Comparison of ENCODE assay signal across 8 cellular contexts in the genomic region with DNA sequence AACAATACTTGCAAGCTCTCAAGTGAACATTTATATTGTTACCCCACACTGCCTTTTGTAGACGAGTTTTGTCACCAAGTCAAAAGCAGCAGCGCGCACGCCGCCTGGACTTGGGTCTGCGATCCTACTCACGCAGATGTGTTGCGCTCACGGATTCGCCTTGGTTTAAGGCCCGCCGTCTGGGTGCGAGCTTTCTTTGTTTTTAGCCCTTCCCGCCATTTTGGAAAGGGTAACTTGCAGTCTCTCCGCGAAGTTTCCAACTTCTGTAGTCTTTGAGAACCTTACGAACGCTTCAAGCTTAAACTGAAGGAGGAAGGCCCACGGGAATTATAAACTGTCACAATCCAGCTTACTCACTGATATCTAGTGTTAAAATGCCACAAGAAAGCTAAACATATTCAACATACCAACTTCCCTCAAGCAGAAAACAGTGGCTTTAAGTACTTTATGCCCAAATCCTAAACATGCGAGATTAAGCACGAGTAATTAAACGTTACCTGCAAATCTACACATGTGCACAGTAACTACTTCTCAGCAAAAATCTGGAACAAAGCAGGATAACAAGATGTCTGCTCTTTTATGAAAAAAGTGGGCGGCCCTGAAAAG.
DNase-seq lines count a peak whose midpoint lies in the region; ATAC-seq, FAIRE-seq and TF ChIP-seq lines count a peak whose summit lies in the region.

No MANE protein-coding gene starts in this region.

- peak overlapping the region; percentile 66; the same call in 1 of the 2 replicates for H2AK5ac ChIP-seq in H1 (ENCODE audit: low read depth, low read length)

- WGBS in H1 (ENCODE audit: extremely low coverage in 1 of 2, insufficient coverage in 1 of 2, insufficient read length in 1 of 2, insufficient replicate concordance in 2 of 2, low coverage in 1 of 2, low lambda C conversion rate in 2 of 2, missing lambda C conversion rate in 1 of 2), 2 experiments, result 1% methylated on average over 23 of the region's 23 CpGs; no CpG with 5 or more reads in 1 of the 2 experiments
- 1% methylated on average over 23 of the region's 23 CpGs for WGBS in testis, 2 donors

- no peak for FAIRE-seq in H1 (lab: Jason Lieb, UNC)

- peak overlapping the region; percentile 82; the same call in 1 of the 2 replicates for H4K8ac ChIP-seq in H1 (ENCODE audit: extremely low read depth, insufficient read depth, low read length)

- DNase-seq in G401 (ENCODE audit: low spot score), result peak; percentile 55
- peak; percentile 18 for DNase-seq in NCI-H2029 (lab: John Stamatoyannopoulos, UW)
- DNase-seq in activated CD4-positive, alpha-beta T cell treated with anti-CD3 and anti-CD28 coated beads, Interleukin-2, amount 50 U/mL, for 4 hours, result peak; percentile 48 to 49
- DNase-seq in H1 (ENCODE audit: low read depth in 1 of 2, low spot score in 2 of 2), result peak in 1 of 2 experiments; percentile 59
- DNase-seq in mucosa of descending colon, result peak; percentile 69 to 78 (median 70)
- DNase-seq in testis, result peak; percentile 75

- ATAC-seq in mucosa of descending colon (peak; percentile 10), GM18868 (IDR thresholded peaks at IDR 0.05; ENCODE audit: unreplicated experiment) (no peak), GM19452 (IDR thresholded peaks at IDR 0.05; ENCODE audit: unreplicated experiment) (no peak)

- TF ChIP-seq RAD21 in H1 (IDR thresholded peaks at IDR 0.05 in 1 of 2, conservative IDR thresholded peaks at IDR 0.05 in 1 of 2; ENCODE audit: low read depth in 2 of 2, low read length in 2 of 2), result no peak

- no peak overlapping the region for H3K14ac ChIP-seq in H1 (ENCODE audit: insufficient read length)

- peak overlapping the region; percentile 62 to 96 (median 90) for H3K9ac ChIP-seq in H1 (replicated peaks in 1 of 4; ENCODE audit: extremely low read depth in 1 of 4, low read depth in 3 of 4, low read length in 3 of 4)

- peaks cover 0 to 7% (median 2%) of the 10 kb centered on the region in 4 experiments; a peak in 1 of 7 replicates for H3K4me1 ChIP-seq in H1 (replicated peaks in 1 of 4; ENCODE audit: control insufficient read depth in 3 of 4, insufficient read depth in 4 of 4, low read length in 3 of 4)
- H3K4me1 ChIP-seq in mucosa of descending colon (ENCODE audit: low read depth), result peaks cover 4% of the 10 kb centered on the region
- no peaks in the 10 kb centered on the region for H3K4me1 ChIP-seq in testis

- H4K5ac ChIP-seq in H1 (ENCODE audit: insufficient read length, low read depth, low read length), result peak overlapping the region; percentile 90

- no peak overlapping the region for H2BK15ac ChIP-seq in H1 (ENCODE audit: low read length)

- peak overlapping the region; percentile 96 for H3K27ac ChIP-seq in H1 (ENCODE audit: low read depth, low read length)
- H3K27ac ChIP-seq in testis, result peak overlapping the region; percentile 90

- no peaks in the 10 kb centered on the region for H3K79me1 ChIP-seq in H1 (ENCODE audit: low read depth, low read length)

- H2BK120ac ChIP-seq in H1 (replicated peaks; ENCODE audit: low read depth, low read length), result no peak overlapping the region

- H3K23me2 ChIP-seq in H1 (ENCODE audit: low read depth, low read length), result peaks cover 7% of the 10 kb centered on the region

- peak overlapping the region; percentile 89 for H4K91ac ChIP-seq in H1 (replicated peaks; ENCODE audit: insufficient read length, low read length)

- no peak overlapping the region for H3K23ac ChIP-seq in H1 (ENCODE audit: insufficient read length)

- no peak overlapping the region for H2BK20ac ChIP-seq in H1 (ENCODE audit: low read length)

- peaks cover 0 to 16% of the 10 kb centered on the region in 2 experiments; a peak in 2 of 4 replicates for H3K79me2 ChIP-seq in H1 (ENCODE audit: control insufficient read depth in 1 of 2, insufficient read depth in 2 of 2, low read length in 2 of 2)

- TF ChIP-seq CTCF in H1 (IDR thresholded peaks at IDR 0.05; ENCODE audit: control extremely low read depth in 1 of 3, insufficient read depth in 1 of 3, low read depth in 1 of 3, low read length in 3 of 3), result no peak
- TF ChIP-seq CTCF in mucosa of descending colon (IDR thresholded peaks at IDR 0.05), result no peak
- TF ChIP-seq CTCF in testis (IDR thresholded peaks at IDR 0.05), result no peak

- in situ Hi-C loops in G401 (cut with HindIII; ENCODE audit: low sequenced_read_pairs), result no loop called here

- peaks cover 0 to 2% of the 10 kb centered on the region in 2 experiments for H4K20me1 ChIP-seq in H1 (replicated peaks in 1 of 2; ENCODE audit: control insufficient read depth in 1 of 2, insufficient read depth in 2 of 2, low read length in 2 of 2)

- peak overlapping the region; percentile 94 for H2BK5ac ChIP-seq in H1 (ENCODE audit: low read depth, low read length)

- POLR2A ChIA-PET in H1 (lab: Charles Lee; ENCODE audit: partially characterized antibody), result interaction anchor here (0.5 to 6.5 kb wide), 70 partner anchors 10 to 1609 kb away, joined by 3 to 758 read pairs (median 9); a partner anchor contains a TSS

- peak overlapping the region; percentile 88; the same call in 1 of the 2 replicates for H2BK12ac ChIP-seq in H1 (ENCODE audit: low read depth, low read length)

- H3K27me3 ChIP-seq in H1 (replicated peaks in 1 of 4; ENCODE audit: control insufficient read depth in 3 of 4, extremely low read depth in 1 of 4, insufficient read depth in 3 of 4, low read length in 3 of 4), result no peaks in the 10 kb centered on the region
- no peaks in the 10 kb centered on the region for H3K27me3 ChIP-seq in testis

- peak overlapping the region; percentile 67 to 70 for H3K4me2 ChIP-seq in H1 (ENCODE audit: insufficient read depth in 1 of 2, low read depth in 2 of 2, low read length in 2 of 2)

- TF ChIP-seq EP300 in H1 (IDR thresholded peaks at IDR 0.05; ENCODE audit: borderline replicate concordance in 1 of 2, low read depth in 2 of 2, low read length in 2 of 2), result no peak

- peak overlapping the region; percentile 74 to 95 (median 80) for H3K4me3 ChIP-seq in H1 (ENCODE audit: extremely low read depth in 1 of 4, insufficient read depth in 2 of 4, low read depth in 3 of 4, low read length in 4 of 4)
- H3K4me3 ChIP-seq in mucosa of descending colon, result peak overlapping the region; percentile 31
- H3K4me3 ChIP-seq in testis, result peak overlapping the region; percentile 63 to 65

- intact Hi-C loops in mucosa of descending colon (cut with DNase I, micrococcal nuclease), result no loop called here
- intact Hi-C loops in testis (cut with DNase I; ENCODE audit: low total_unique reads), result no loop called here

- peak overlapping the region; percentile 8 for H3K4ac ChIP-seq in H1 (replicated peaks; ENCODE audit: insufficient read length, low read depth, low read length)

- TF ChIP-seq POLR2A in H1 (IDR thresholded peaks at IDR 0.05; ENCODE audit: control extremely low read depth in 1 of 2, low read depth in 2 of 2, low read length in 2 of 2), result no peak; a peak in 1 of 3 replicates
- TF ChIP-seq POLR2A in testis (IDR thresholded peaks at IDR 0.05), result no peak

- H3K18ac ChIP-seq in H1 (ENCODE audit: extremely low read depth, low read length), result 0 out of 2 replicates have a peak overlapping the region, but pooled peaks have one; percentile 71

- peak overlapping the region; percentile 18 for H3K56ac ChIP-seq in H1 (replicated peaks; ENCODE audit: insufficient read length, low read depth, low read length)

- CTCF ChIA-PET in H1 (lab: Charles Lee; ENCODE audit: partially characterized antibody), result interaction anchor here (0.7 to 2.3 kb wide), 12 partner anchors 10 to 90 kb away, joined by 3 to 6 read pairs (median 3); a partner anchor contains a TSS

- no peak overlapping the region for H2AFZ ChIP-seq in H1 (ENCODE audit: low read length)

- H3K36me3 ChIP-seq in H1 (ENCODE audit: control insufficient read depth in 2 of 4, insufficient read depth in 4 of 4, low read length in 3 of 4) (peaks cover 0 to 8% (median 0%) of the 10 kb centered on the region in 4 experiments; a peak in 3 of 8 replicates), mucosa of descending colon (ENCODE audit: low read depth) (no peaks in the 10 kb centered on the region), testis (ENCODE audit: low read depth, missing control alignments) (no peaks in the 10 kb centered on the region)

- no peaks in the 10 kb centered on the region for H3K9me3 ChIP-seq in H1 (ENCODE audit: insufficient read depth in 2 of 2, low read depth in 1 of 2, low read length in 1 of 2)
- H3K9me3 ChIP-seq in mucosa of descending colon, result peaks cover 3% of the 10 kb centered on the region
- no peaks in the 10 kb centered on the region for H3K9me3 ChIP-seq in testis

TF ChIP-seq in H1, 55 proteins besides CTCF, POLR2A, EP300 and RAD21 (continues in another document):
- TF ChIP-seq TAF1 (IDR thresholded peaks at IDR 0.05; ENCODE audit: low read depth, low read length) (peak; percentile 47), TBP (IDR thresholded peaks at IDR 0.05; ENCODE audit: low read depth, low read length) (peak; percentile 49; the same call in 1 of the 2 replicates), GTF2F1 (IDR thresholded peaks at IDR 0.05; ENCODE audit: borderline replicate concordance, low read depth, low read length) (0 out of 2 replicates have a peak, but pooled peaks have one; percentile 26), HDAC2 (IDR thresholded peaks at IDR 0.05; ENCODE audit: borderline replicate concordance in 1 of 2, low read depth in 2 of 2, low read length in 2 of 2) (0 out of 4 replicates have a peak, but pooled peaks of 1 of the 2 experiments have one; percentile 51), SIX5 (IDR thresholded peaks at IDR 0.05; ENCODE audit: low read depth, low read length) (no peak)
